ENCODE assay signal across 25 cellular contexts in genomic region chr2:45796500-45796899, GRCh38.
DNase-seq lines count a peak whose midpoint lies in the region; ATAC-seq, FAIRE-seq and TF ChIP-seq lines count a peak whose summit lies in the region.
"Had no signal": no experiment of that assay in that cellular context is flagged by ENCODE, and none has a peak within 500 bp of the region (broad histone marks: within the 10 kb centered on the region; RNA-seq: fewer than 3 reads in every experiment).

No MANE protein-coding gene starts in this region.

- H3K4me1 ChIP-seq in keratinocyte (ENCODE audit: control insufficient read depth, extremely low read depth, insufficient read depth, low read length) (peaks cover 8% of the 10 kb centered on the region), PC-9 (replicated peaks; ENCODE audit: insufficient read depth) (no peaks in the 10 kb centered on the region)
- H3K4me1 ChIP-seq: Caco-2 had no signal

- no peak for TF ChIP-seq CTCF in RWPE1 (conservative IDR thresholded peaks at IDR 0.05; ENCODE audit: low read depth)
- TF ChIP-seq CTCF in epithelial cell of esophagus (IDR thresholded peaks at IDR 0.05; ENCODE audit: insufficient read depth, low read depth, low read length, missing control alignments): no peak
- TF ChIP-seq CTCF in keratinocyte (optimal IDR thresholded peaks at IDR 0.05 in 1 of 3, IDR thresholded peaks at IDR 0.05 in 1 of 3, conservative IDR thresholded peaks at IDR 0.05 in 1 of 3; ENCODE audit: extremely low read depth in 1 of 3, insufficient read depth in 2 of 3, low read length in 3 of 3): no peak
- no peak for TF ChIP-seq CTCF in PC-9 (conservative IDR thresholded peaks at IDR 0.05)

- CTCF ChIA-PET in RWPE1 (lab: Yijun Ruan, JAX): interaction anchor here (0.6 kb wide), 1 partner anchor 211 kb away, joined by 6 read pairs; no protein-coding TSS in a partner anchor
- CTCF ChIA-PET in PC-9 (lab: Charles Lee): interaction anchor here (0.8 kb wide), 1 partner anchor 18 kb away, joined by 5 read pairs; no protein-coding TSS in a partner anchor

- peaks cover 2% of the 10 kb centered on the region; the same call in 1 of the 2 replicates for H3F3A ChIP-seq in PC-9 (ENCODE audit: insufficient read depth, low read depth)

- H3K36me3 ChIP-seq in keratinocyte (ENCODE audit: control insufficient read depth in 2 of 2, extremely low read depth in 1 of 2, insufficient read depth in 2 of 2, low read length in 2 of 2): no peaks in the 10 kb centered on the region
- H3K36me3 ChIP-seq in PC-9 (ENCODE audit: low read depth): no peaks in the 10 kb centered on the region
- H3K36me3 ChIP-seq: BE2C had no signal

- H3K9me1 ChIP-seq in keratinocyte (ENCODE audit: control insufficient read depth, extremely low read depth, insufficient read depth, low read length): no peaks in the 10 kb centered on the region

- dilution Hi-C loops in keratinocyte (cut with MboI; ENCODE audit: extremely low pct_ligation_motif_present, low sequenced_read_pairs): no loop called here

- H3K79me2 ChIP-seq in keratinocyte (ENCODE audit: control insufficient read depth, insufficient read depth, low read length) (no peaks in the 10 kb centered on the region), PC-9 (ENCODE audit: low read depth) (0 out of 2 replicates have a peak, but pooled peaks cover 11% of the 10 kb centered on the region)

- H4K20me1 ChIP-seq in keratinocyte (ENCODE audit: control insufficient read depth, extremely low read depth, insufficient read depth, low read length) (peaks cover 5% of the 10 kb centered on the region), PC-9 (ENCODE audit: insufficient read depth) (peaks cover 48% of the 10 kb centered on the region)

- no peaks in the 10 kb centered on the region for H3K9me2 ChIP-seq in PC-9 (ENCODE audit: insufficient read depth)

- H3K4me3 ChIP-seq in epithelial cell of esophagus (ENCODE audit: low read length) (no peak overlapping the region), keratinocyte (ENCODE audit: control insufficient read depth in 2 of 3, extremely low read depth in 1 of 3, insufficient read depth in 2 of 3, low read depth in 1 of 3, low read length in 3 of 3) (no peak overlapping the region), PC-9 (no peak overlapping the region)
- H3K4me3 ChIP-seq: BLaER1 had no signal

- H3K27me3 ChIP-seq in keratinocyte (ENCODE audit: control insufficient read depth, extremely low read depth, insufficient read depth, low read length) (no peaks in the 10 kb centered on the region), PC-9 (ENCODE audit: insufficient read depth, low read depth) (no peaks in the 10 kb centered on the region)
- H3K27me3 ChIP-seq: BE2C, BLaER1 had no signal

- peak overlapping the region; percentile 2 for H3K9ac ChIP-seq in keratinocyte (ENCODE audit: control insufficient read depth, extremely low read depth, insufficient read depth, low read length)
- H3K9ac ChIP-seq: BLaER1 had no signal

- FAIRE-seq in HTR-8/SVneo (lab: Jason Lieb, UNC) (peak; percentile 13), keratinocyte (lab: Jason Lieb, UNC) (no peak)
- FAIRE-seq: A204.1, D721Med, G401.6, GM12891, GM18507 had no signal

- H3K9me3 ChIP-seq in keratinocyte (ENCODE audit: control insufficient read depth, low read depth, low read length) (no peaks in the 10 kb centered on the region), PC-9 (ENCODE audit: insufficient read depth, low read depth) (no peaks in the 10 kb centered on the region)
- H3K9me3 ChIP-seq: BE2C, BLaER1, Caco-2 had no signal

- BruUV-seq in PC-9 (replicated peaks; lab: Mats Ljungman, UMichigan): no TSS peak

- H3K4me2 ChIP-seq in keratinocyte (ENCODE audit: control insufficient read depth, extremely low read depth, insufficient read depth, low read depth, low read length): peak overlapping the region; percentile 3
- no peak overlapping the region for H3K4me2 ChIP-seq in PC-9
- H3K4me2 ChIP-seq: BLaER1 had no signal

- ATAC-seq in HG02759 (IDR thresholded peaks at IDR 0.05; ENCODE audit: unreplicated experiment): no peak

- POLR2A ChIA-PET in RWPE1 (lab: Yijun Ruan, JAX; ENCODE audit: low non-redundant PET): no interaction called here
- POLR2A ChIA-PET in PC-9 (lab: Charles Lee; ENCODE audit: unreplicated experiment): interaction anchor here (0.5 kb wide), 1 partner anchor 786 kb away, joined by 3 read pairs; no protein-coding TSS in a partner anchor

- no peak overlapping the region for H2AFZ ChIP-seq in keratinocyte (ENCODE audit: control insufficient read depth, low read length)
- H2AFZ ChIP-seq in PC-9: no peak overlapping the region

- intact Hi-C loops in PC-9 (cut with micrococcal nuclease; ENCODE audit: unreplicated experiment): no loop called here

- H3K27ac ChIP-seq in RWPE1 (no peak overlapping the region), keratinocyte (ENCODE audit: control insufficient read depth, insufficient read depth, low read length) (no peak overlapping the region), PC-9 (no peak overlapping the region)
- H3K27ac ChIP-seq: BLaER1 had no signal

- DNase-seq in HTR-8/SVneo (ENCODE audit: insufficient read length, low spot score) (no peak), RWPE1 (ENCODE audit: low spot score) (peak; percentile 22), epithelial cell of esophagus (ENCODE audit: low read depth) (peak; percentile 25), keratinocyte (ENCODE audit: low read depth, low spot score) (no peak), PC-9 (no peak), NCI-H1694 (lab: John Stamatoyannopoulos, UW) (no peak), COR-L47 (lab: John Stamatoyannopoulos, UW) (no peak)
- DNase-seq: 8988T; ACHN; BE2C; C1 segment of cervical spinal cord; Caco-2; Calu3; CD4-positive, alpha-beta memory T cell; CD4-positive, CD25-positive, alpha-beta regulatory T cell; CD8-positive, alpha-beta memory T cell; DMS79 treated with DMSO at 0.1 percent for 48 hours; GF-D8 had no signal

Comparison
In these comparisons a context has a peak if more than half of its experiments do, and no peak if none do; other contexts are left out.
1. DNase-seq: peak in RWPE1 (single experiment) and epithelial cell of esophagus (single experiment); none in HTR-8/SVneo (single experiment), keratinocyte (single experiment), PC-9 (0 of 2), NCI-H1694 (single experiment) and COR-L47 (single experiment).